Comparison of ENCODE assay signal across 21 cellular contexts in the genomic region with DNA sequence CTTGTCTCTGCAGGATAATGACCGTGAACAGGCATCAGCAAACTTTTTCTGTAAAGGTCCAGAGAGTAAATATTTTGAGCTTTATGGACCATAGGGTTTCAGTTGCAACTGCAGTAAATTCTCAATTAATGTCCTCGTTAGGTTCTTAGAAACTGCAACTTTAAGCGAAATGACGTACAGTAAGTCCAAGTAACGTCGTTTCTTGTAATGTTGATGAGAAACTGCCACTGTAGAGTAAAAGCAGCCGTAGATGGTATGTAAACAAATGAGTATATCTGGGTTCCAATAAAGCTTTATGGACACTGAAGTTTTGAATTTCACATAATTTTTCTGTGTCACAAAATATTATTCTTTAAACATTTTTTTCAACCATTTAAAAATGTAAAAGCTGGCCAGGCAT. TPM values are rescaled to one million over a fixed set of nuclear protein-coding genes. Genes with fewer than 3 reads are reported as not detected.
DNase-seq lines count a peak whose midpoint lies in the region; ATAC-seq, FAIRE-seq and TF ChIP-seq lines count a peak whose summit lies in the region.
"Had no signal": no experiment of that assay in that cellular context is flagged by ENCODE, and none has a peak within 500 bp of the region (broad histone marks: within the 10 kb centered on the region; RNA-seq: fewer than 3 reads in every experiment).

No MANE protein-coding gene starts in this region.

- POLR2A ChIA-PET in HepG2 (lab: Yijun Ruan, JAX) = interaction anchor here (1.5 kb wide), 1 partner anchor 40 kb away, joined by 4 read pairs; no protein-coding TSS in a partner anchor
- POLR2A ChIA-PET in activated CD4-positive, alpha-beta memory T cell treated with anti-CD3 and anti-CD28 coated beads, Interleukin-2, amount 10 ng/mL, durations not matched to agents 7 days and 5 days (lab: Charles Lee) = no interaction called here

- CTCF ChIA-PET in HepG2 (lab: Yijun Ruan, JAX; ENCODE audit: low intra/inter-chr PET ratio, low total read pairs) = no interaction called here
- CTCF ChIA-PET in activated CD4-positive, alpha-beta memory T cell treated with anti-CD3 and anti-CD28 coated beads, Interleukin-2, amount 10 ng/mL, durations not matched to agents 7 days and 5 days (lab: Charles Lee) = interaction anchor here (1.3 to 7.6 kb wide), 2 partner anchors 10 to 100 kb away, joined by 3 to 67 read pairs; no protein-coding TSS in a partner anchor

- TF ChIP-seq POLR2A in HepG2 (IDR thresholded peaks at IDR 0.05; ENCODE audit: insufficient read depth in 1 of 2, low read depth in 2 of 2, low read length in 2 of 2) (no peak), right lobe of liver (IDR thresholded peaks at IDR 0.05) (no peak)

- ATAC-seq in HepG2 (no peak), right lobe of liver (no peak), HG03432 (IDR thresholded peaks at IDR 0.05; ENCODE audit: unreplicated experiment) (no peak)
- ATAC-seq: CD8-positive, alpha-beta T cell had no signal

- no peaks in the 10 kb centered on the region; a peak in 1 of 5 replicates for H3K27me3 ChIP-seq in HepG2 (ENCODE audit: control insufficient read depth in 1 of 2, insufficient read depth in 2 of 2, low read length in 2 of 2)
- no peaks in the 10 kb centered on the region for H3K27me3 ChIP-seq in right lobe of liver
- H3K27me3 ChIP-seq in hepatocyte = no peaks in the 10 kb centered on the region
- H3K27me3 ChIP-seq in rectal smooth muscle tissue (ENCODE audit: control insufficient read depth, insufficient read depth, low read length) = no peaks in the 10 kb centered on the region

- H3K36me3 Mint-ChIP-seq in activated CD4-positive, alpha-beta memory T cell treated with anti-CD3 and anti-CD28 coated beads, Interleukin-2, amount 10 ng/mL, durations not matched to agents 7 days and 5 days (ENCODE audit: low read depth) = peaks cover 2% of the 10 kb centered on the region
- H3K36me3 Mint-ChIP-seq: CD8-positive, alpha-beta T cell had no signal

- no peak overlapping the region for H2AFZ ChIP-seq in HepG2 (ENCODE audit: low read length)
- no peak overlapping the region for H2AFZ ChIP-seq in hepatocyte
- H2AFZ ChIP-seq: GM23248 had no signal

- in situ Hi-C loops in HepG2 (cut with HindIII; ENCODE audit: extremely low pct_ligation_motif_present, low pct_unique_long_range_greater_than_20kb) = loop anchor here (10.0 kb wide), 4 partner anchors 65 to 375 kb away; partner anchors contain the start of gene RBL2

- H3K9ac ChIP-seq in HepG2 (ENCODE audit: insufficient read depth, low read depth, low read length) (no peak overlapping the region), rectal smooth muscle tissue (ENCODE audit: low read length) (no peak overlapping the region)
- H3K9ac ChIP-seq: GM23248, SK-N-SH had no signal

- H4K20me1 ChIP-seq in HepG2 (ENCODE audit: insufficient read depth, low read length) = 0 out of 2 replicates have a peak, but pooled peaks cover 6% of the 10 kb centered on the region
- H4K20me1 ChIP-seq in hepatocyte (ENCODE audit: insufficient read depth, poor library complexity, severe bottlenecking) = no peaks in the 10 kb centered on the region

- no peak overlapping the region for H3K4me2 ChIP-seq in HepG2 (ENCODE audit: low read depth, low read length)
- no peak overlapping the region for H3K4me2 ChIP-seq in hepatocyte
- H3K4me2 ChIP-seq: SK-N-SH had no signal

- no peak overlapping the region for H3K4me3 Mint-ChIP-seq in activated CD4-positive, alpha-beta memory T cell treated with anti-CD3 and anti-CD28 coated beads, Interleukin-2, amount 10 ng/mL, durations not matched to agents 7 days and 5 days
- H3K4me3 Mint-ChIP-seq: CD8-positive, alpha-beta T cell; H9 had no signal

- TF ChIP-seq RAD21 in HepG2 (CRISPR knock-in tag; IDR thresholded peaks at IDR 0.05) = no peak

- H3K9me3 ChIP-seq in HepG2 (ENCODE audit: low read length) = no peaks in the 10 kb centered on the region
- no peaks in the 10 kb centered on the region for H3K9me3 ChIP-seq in right lobe of liver
- no peaks in the 10 kb centered on the region for H3K9me3 ChIP-seq in hepatocyte (ENCODE audit: low read depth)
- H3K9me3 ChIP-seq: SK-N-SH had no signal

- TF ChIP-seq CTCF in HepG2 (CRISPR knock-in tag; IDR thresholded peaks at IDR 0.05) = no peak
- TF ChIP-seq CTCF in right lobe of liver (IDR thresholded peaks at IDR 0.05) = no peak
- no peak for TF ChIP-seq CTCF in hepatocyte (IDR thresholded peaks at IDR 0.05; ENCODE audit: poor library complexity)

- H3K27me3 Mint-ChIP-seq in activated CD4-positive, alpha-beta memory T cell treated with anti-CD3 and anti-CD28 coated beads, Interleukin-2, amount 10 ng/mL, durations not matched to agents 7 days and 5 days = no peaks in the 10 kb centered on the region

- H3K4me1 Mint-ChIP-seq in activated CD4-positive, alpha-beta memory T cell treated with anti-CD3 and anti-CD28 coated beads, Interleukin-2, amount 10 ng/mL, durations not matched to agents 7 days and 5 days = peaks cover 52% of the 10 kb centered on the region

- H3K4me3 ChIP-seq in HepG2 (replicated peaks in 1 of 3; ENCODE audit: insufficient read depth in 1 of 3, low read depth in 2 of 3, low read length in 3 of 3) = no peak overlapping the region
- H3K4me3 ChIP-seq in right lobe of liver = no peak overlapping the region
- H3K4me3 ChIP-seq in hepatocyte = no peak overlapping the region
- H3K4me3 ChIP-seq in rectal smooth muscle tissue (ENCODE audit: low read length) = no peak overlapping the region
- H3K4me3 ChIP-seq: GM23248 had no signal

- no peak for FAIRE-seq in HepG2 (lab: Jason Lieb, UNC)
- FAIRE-seq: GM12891 had no signal

- H3K36me3 ChIP-seq in HepG2 (replicated peaks in 1 of 2; ENCODE audit: control insufficient read depth in 1 of 2, insufficient read depth in 2 of 2, low read length in 2 of 2) (no peaks in the 10 kb centered on the region; a peak in 1 of 5 replicates), right lobe of liver (no peaks in the 10 kb centered on the region), hepatocyte (replicated peaks; ENCODE audit: insufficient read depth, low read depth) (no peaks in the 10 kb centered on the region), rectal smooth muscle tissue (ENCODE audit: control insufficient read depth, insufficient read depth, low read length) (no peaks in the 10 kb centered on the region)

- intact Hi-C loops in HepG2 (cut with micrococcal nuclease; ENCODE audit: unreplicated experiment) = loop anchor here (10.0 kb wide), 1 partner anchor 455 kb away; no protein-coding TSS in a partner anchor
- intact Hi-C loops in right lobe of liver (cut with DNase I) = loop anchor here in 1 of 2 donors (5.0 kb wide), 1 partner anchor 68 kb away; no protein-coding TSS in a partner anchor

- no peaks in the 10 kb centered on the region for H3K9me2 ChIP-seq in hepatocyte (replicated peaks; ENCODE audit: insufficient read depth)
- H3K9me2 ChIP-seq: SK-N-SH had no signal

- DNase-seq in HepG2 (ENCODE audit: low spot score) (no peak), right lobe of liver (no peak), hepatocyte (ENCODE audit: low spot score) (no peak), NAMALWA (ENCODE audit: low spot score) (no peak)
- no peak for DNase-seq in activated CD4-positive, alpha-beta memory T cell treated with anti-CD3 and anti-CD28 coated beads, Interleukin-2, amount 10 ng/mL, durations not matched to agents 7 days and 5 days
- DNase-seq: 8988T; C1 segment of cervical spinal cord; CD8-positive, alpha-beta T cell; DND-41; GM23248; H9; MV-4-11; NCI-H1694; NCI-H2081; NCI-H2171; NCI-H526; SIG-M5; SK-N-SH had no signal

- peaks cover 77% of the 10 kb centered on the region for H3K79me2 ChIP-seq in HepG2 (ENCODE audit: insufficient read depth, low read length)
- H3K79me2 ChIP-seq in hepatocyte = peaks cover 82% of the 10 kb centered on the region

- WGBS in HepG2 (ENCODE audit: low lambda C conversion rate) = 94% methylated on average over 7 of the region's 7 CpGs
- 88% methylated on average over 6 of the region's 7 CpGs for WGBS in right lobe of liver (ENCODE audit: insufficient coverage, low coverage, low lambda C conversion rate, missing lambda C conversion rate)
- 71% methylated on average over 7 of the region's 7 CpGs for WGBS in hepatocyte (ENCODE audit: low lambda C conversion rate, missing lambda C conversion rate)

- no peak for TF ChIP-seq EP300 in HepG2 (IDR thresholded peaks at IDR 0.05; ENCODE audit: low read depth in 2 of 2, low read length in 2 of 2)
- no peak for TF ChIP-seq EP300 in HepG2 (CRISPR knock-in tag; IDR thresholded peaks at IDR 0.05; ENCODE audit: borderline replicate concordance)

- no peak overlapping the region for H3K27ac Mint-ChIP-seq in activated CD4-positive, alpha-beta memory T cell treated with anti-CD3 and anti-CD28 coated beads, Interleukin-2, amount 10 ng/mL, durations not matched to agents 7 days and 5 days

- H3K4me1 ChIP-seq in HepG2 (ENCODE audit: insufficient read depth, low read length) (peaks cover 76% of the 10 kb centered on the region), right lobe of liver (peaks cover 0 to 46% (median 20%) of the 10 kb centered on the region in 4 donors), hepatocyte (ENCODE audit: insufficient read depth) (peaks cover 9% of the 10 kb centered on the region), rectal smooth muscle tissue (ENCODE audit: control insufficient read depth, insufficient read depth, low read length) (peaks cover 11% of the 10 kb centered on the region)

- H3K27ac ChIP-seq in HepG2 (ENCODE audit: extremely low read length, insufficient read depth, low read length) (no peak overlapping the region), right lobe of liver (no peak overlapping the region), hepatocyte (peak overlapping the region; percentile 61), rectal smooth muscle tissue (ENCODE audit: low read depth, low read length) (peak overlapping the region; percentile 14)
- H3K27ac ChIP-seq: GM23248 had no signal

- no TSS peak for BruUV-seq in HepG2 (replicated peaks; lab: Mats Ljungman, UMichigan)

- no peaks in the 10 kb centered on the region for H3K9me3 Mint-ChIP-seq in activated CD4-positive, alpha-beta memory T cell treated with anti-CD3 and anti-CD28 coated beads, Interleukin-2, amount 10 ng/mL, durations not matched to agents 7 days and 5 days
- H3K9me3 Mint-ChIP-seq: CD8-positive, alpha-beta T cell; H9 had no signal

RNA-seq across cellular contexts. Expression of gene CHD9, which starts 4.9 kb away (rescaled TPM):
- total RNA-seq in HepG2 (2016; rRNA removed; fragmentation: Illumina TruSeq; extraction: Trizol) = 27.7 and 31.0 TPM in 2 replicates
- 27.5 and 34.1 TPM in 2 replicates for total RNA-seq in HepG2 (2016; cell fraction: cytosol; rRNA removed; fragmentation: Illumina TruSeq; extraction: Trizol; ENCODE audit: low read depth)
- total RNA-seq in HepG2 (2016; cell fraction: insoluble cytoplasmic fraction; rRNA removed; fragmentation: Illumina TruSeq; extraction: Trizol) = 24.3 and 27.8 TPM in 2 replicates
- 36.3 and 42.8 TPM in 2 replicates for total RNA-seq in HepG2 (2016; cell fraction: membrane; rRNA removed; fragmentation: Illumina TruSeq; extraction: Trizol)
- total RNA-seq in HepG2 (2016; cell fraction: nucleus; rRNA removed; fragmentation: Illumina TruSeq; extraction: Trizol) = 59.7 and 62.9 TPM in 2 replicates
- polyA plus RNA-seq in HepG2 (2011; rRNA removed) = 15.6 and 23.4 TPM in 2 replicates
- polyA plus RNA-seq in HepG2 (2011; cell fraction: cytosol; rRNA removed) = 4.6 and 8.3 TPM in 2 replicates
- 14.2 and 15.9 TPM in 2 replicates for polyA plus RNA-seq in HepG2 (2011; cell fraction: nucleus; rRNA removed)
- 12.6 and 14.0 TPM in 2 replicates for polyA plus RNA-seq in HepG2 (2012)
- 3.8 and 4.6 TPM in 2 replicates for polyA plus RNA-seq in HepG2 (2016; cell fraction: cytosol; fragmentation: Illumina TruSeq; extraction: Trizol; ENCODE audit: low read depth)
- polyA plus RNA-seq in HepG2 (2016; cell fraction: insoluble cytoplasmic fraction; fragmentation: Illumina TruSeq; extraction: Trizol; ENCODE audit: low read depth) = 13.8 and 14.0 TPM in 2 replicates
- polyA plus RNA-seq in HepG2 (2016; cell fraction: membrane; fragmentation: Illumina TruSeq; extraction: Trizol; ENCODE audit: low read depth) = 4.5 and 4.8 TPM in 2 replicates
- 28.9 and 31.3 TPM in 2 replicates for polyA plus RNA-seq in HepG2 (2016; cell fraction: nucleus; fragmentation: Illumina TruSeq; extraction: Trizol; ENCODE audit: insufficient read depth, low read depth)
- 41.1 and 58.0 TPM in 2 replicates for polyA minus RNA-seq in HepG2 (2011; rRNA and poly(A)+ RNA removed; ENCODE audit: low replicate concordance)
- polyA minus RNA-seq in HepG2 (2011; cell fraction: cytosol; rRNA and poly(A)+ RNA removed) = 25.3 and 26.6 TPM in 2 replicates
- 164 and 186 TPM in 2 replicates for polyA minus RNA-seq in HepG2 (2011; cell fraction: nucleus; rRNA and poly(A)+ RNA removed)
- 10 to 100 TPM; 19.8 to 44.3 (median 30.2) TPM for total RNA-seq in right lobe of liver
- 68.2 and 89.4 TPM in 2 replicates for total RNA-seq in hepatocyte
- polyA plus RNA-seq in hepatocyte = 54.9 and 72.6 TPM in 2 replicates
- 10 to 100 TPM; 21.6 to 23.8 TPM for total RNA-seq in activated CD4-positive, alpha-beta memory T cell treated with anti-CD3 and anti-CD28 coated beads, Interleukin-2, amount 10 ng/mL, durations not matched to agents 7 days and 5 days

RNA-seq across cellular contexts. Expression of gene CHD9NB, which starts 7.0 kb away (rescaled TPM):
- total RNA-seq in HepG2 (2016; rRNA removed; fragmentation: Illumina TruSeq; extraction: Trizol) (0.18 and 0.34 TPM in 2 replicates), right lobe of liver (under 1 TPM in 4 of 6 experiments, not detected in 2; 0.25 to 0.59 (median 0.39) TPM), hepatocyte (0.64 and 2.3 TPM in 2 replicates)
- total RNA-seq in HepG2 (2016; cell fraction: cytosol; rRNA removed; fragmentation: Illumina TruSeq; extraction: Trizol; ENCODE audit: low read depth) = 0.18 and 0.30 TPM in 2 replicates
- total RNA-seq in HepG2 (2016; cell fraction: insoluble cytoplasmic fraction; rRNA removed; fragmentation: Illumina TruSeq; extraction: Trizol) = 0.39 and 0.67 TPM in 2 replicates
- 0.46 and 0.55 TPM in 2 replicates for total RNA-seq in HepG2 (2016; cell fraction: membrane; rRNA removed; fragmentation: Illumina TruSeq; extraction: Trizol)
- 0.59 and 0.72 TPM in 2 replicates for total RNA-seq in HepG2 (2016; cell fraction: nucleus; rRNA removed; fragmentation: Illumina TruSeq; extraction: Trizol)
- polyA plus RNA-seq in HepG2 (2011; rRNA removed) (0.05 and 0.17 TPM in 2 replicates), hepatocyte (0.81 and 1.4 TPM in 2 replicates)
- polyA plus RNA-seq in HepG2 (2011; cell fraction: cytosol; rRNA removed) = 0.10 and 0.13 TPM in 2 replicates
- 0.55 and 0.87 TPM in 2 replicates for polyA plus RNA-seq in HepG2 (2011; cell fraction: nucleus; rRNA removed)
- 0.28 and 0.34 TPM in 2 replicates for polyA plus RNA-seq in HepG2 (2012)
- 0.19 and 0.37 TPM in 2 replicates for polyA plus RNA-seq in HepG2 (2016; cell fraction: cytosol; fragmentation: Illumina TruSeq; extraction: Trizol; ENCODE audit: low read depth)
- polyA plus RNA-seq in HepG2 (2016; cell fraction: insoluble cytoplasmic fraction; fragmentation: Illumina TruSeq; extraction: Trizol; ENCODE audit: low read depth) = 0.37 and 0.45 TPM in 2 replicates
- 0.31 and 0.35 TPM in 2 replicates for polyA plus RNA-seq in HepG2 (2016; cell fraction: membrane; fragmentation: Illumina TruSeq; extraction: Trizol; ENCODE audit: low read depth)
- polyA plus RNA-seq in HepG2 (2016; cell fraction: nucleus; fragmentation: Illumina TruSeq; extraction: Trizol; ENCODE audit: insufficient read depth, low read depth) = 0.37 and 0.73 TPM in 2 replicates
- polyA minus RNA-seq in HepG2 (2011; rRNA and poly(A)+ RNA removed; ENCODE audit: low replicate concordance) = 0.46 and 0.47 TPM in 2 replicates
- not detected in 2 replicates for polyA minus RNA-seq in HepG2 (2011; cell fraction: cytosol; rRNA and poly(A)+ RNA removed)
- 1.2 and 3.3 TPM in 2 replicates for polyA minus RNA-seq in HepG2 (2011; cell fraction: nucleus; rRNA and poly(A)+ RNA removed)
- under 1 TPM; 0.28 to 0.33 TPM for total RNA-seq in activated CD4-positive, alpha-beta memory T cell treated with anti-CD3 and anti-CD28 coated beads, Interleukin-2, amount 10 ng/mL, durations not matched to agents 7 days and 5 days
- total RNA-seq: CD8-positive, alpha-beta T cell had no signal

Comparison
In these comparisons a context has a peak if more than half of its experiments do, and no peak if none do; other contexts are left out.
1. H3K27ac ChIP-seq: peak in hepatocyte (single experiment) and rectal smooth muscle tissue (single experiment); none in HepG2 (single experiment) and right lobe of liver (0 of 3).